Comparison of ENCODE assay signal across 29 cellular contexts in genomic region chr17:65467156-65467555, GRCh38.
"Had no signal": no experiment of that assay in that cellular context is flagged by ENCODE, and none has a peak within 500 bp of the region (broad histone marks: within the 10 kb centered on the region; RNA-seq: fewer than 3 reads in every experiment).

No MANE protein-coding gene starts in this region.

- H3K9me3 ChIP-seq: adrenal gland, body of pancreas, esophagus squamous epithelium had no signal

- H3K27me3 ChIP-seq: adrenal gland, body of pancreas had no signal

- H3K27ac Mint-ChIP-seq: activated CD4-positive, alpha-beta T cell treated with anti-CD3 and anti-CD28 coated beads, Interleukin-2, amount 10 ng/mL, durations not matched to agents 7 days and 5 days; activated CD8-positive, alpha-beta T cell treated with anti-CD3 and anti-CD28 coated beads for 36 hours; activated naive CD4-positive, alpha-beta T cell treated with anti-CD3 and anti-CD28 coated beads for 36 hours; activated naive CD4-positive, alpha-beta T cell treated with anti-CD3 and anti-CD28 coated beads, Interleukin-2, amount 50 U/mL, for 24 hours; activated naive CD8-positive, alpha-beta T cell treated with anti-CD3 and anti-CD28 coated beads for 36 hours; activated naive CD8-positive, alpha-beta T cell treated with anti-CD3 and anti-CD28 coated beads, Interleukin-2, amount 50 U/mL, for 24 hours; activated T-helper 2 cell treated with anti-CD3 and anti-CD28 coated beads, Interferon-gamma antibody, Interleukin-2, Interleukin-4, amounts not matched to agents 10 μg/mL and 5 μg/mL and 100 μg/mL, durations not matched to agents 14 hours and 24 hours and 36 hours had no signal

- H3K4me3 ChIP-seq: adrenal gland, body of pancreas, esophagus squamous epithelium had no signal

- H3K9me3 Mint-ChIP-seq: activated CD8-positive, alpha-beta T cell treated with anti-CD3 and anti-CD28 coated beads for 36 hours; activated naive CD4-positive, alpha-beta T cell treated with anti-CD3 and anti-CD28 coated beads for 36 hours; activated naive CD4-positive, alpha-beta T cell treated with anti-CD3 and anti-CD28 coated beads, Interleukin-2, amount 50 U/mL, for 24 hours; activated naive CD8-positive, alpha-beta T cell treated with anti-CD3 and anti-CD28 coated beads for 36 hours; activated naive CD8-positive, alpha-beta T cell treated with anti-CD3 and anti-CD28 coated beads, Interleukin-2, amount 50 U/mL, for 24 hours; activated T-cell treated with anti-CD3 and anti-CD28 coated beads, Interleukin-2, amount 50 U/mL, for 4 hours; activated T-helper 2 cell treated with anti-CD3 and anti-CD28 coated beads, Interferon-gamma antibody, Interleukin-2, Interleukin-4, amounts not matched to agents 10 μg/mL and 5 μg/mL and 100 μg/mL, durations not matched to agents 14 hours and 24 hours and 36 hours had no signal

- H3K4me3 Mint-ChIP-seq: activated CD4-positive, alpha-beta T cell treated with anti-CD3 and anti-CD28 coated beads, Interleukin-2, amount 10 ng/mL, durations not matched to agents 7 days and 5 days; activated CD8-positive, alpha-beta T cell treated with anti-CD3 and anti-CD28 coated beads for 36 hours; activated naive CD4-positive, alpha-beta T cell treated with anti-CD3 and anti-CD28 coated beads for 36 hours; activated naive CD4-positive, alpha-beta T cell treated with anti-CD3 and anti-CD28 coated beads, Interleukin-2, amount 50 U/mL, for 24 hours; activated naive CD8-positive, alpha-beta T cell treated with anti-CD3 and anti-CD28 coated beads for 36 hours; activated naive CD8-positive, alpha-beta T cell treated with anti-CD3 and anti-CD28 coated beads, Interleukin-2, amount 50 U/mL, for 24 hours; activated T-cell treated with anti-CD3 and anti-CD28 coated beads, Interleukin-2, amount 50 U/mL, for 4 hours had no signal

- H3K4me1 ChIP-seq: adrenal gland, body of pancreas had no signal

- ATAC-seq: activated CD8-positive, alpha-beta T cell treated with anti-CD3 and anti-CD28 coated beads for 36 hours; activated naive CD8-positive, alpha-beta T cell treated with anti-CD3 and anti-CD28 coated beads, Interleukin-2, amount 50 U/mL, for 24 hours; activated T-cell treated with anti-CD3 and anti-CD28 coated beads, Interleukin-2, amount 50 U/mL, for 4 hours; body of pancreas had no signal

- H3K36me3 Mint-ChIP-seq: activated naive CD4-positive, alpha-beta T cell treated with anti-CD3 and anti-CD28 coated beads, Interleukin-2, amount 50 U/mL, for 24 hours; activated naive CD8-positive, alpha-beta T cell treated with anti-CD3 and anti-CD28 coated beads for 36 hours had no signal

- H3K4me1 Mint-ChIP-seq: activated CD4-positive, alpha-beta T cell treated with anti-CD3 and anti-CD28 coated beads, Interleukin-2, amount 10 ng/mL, durations not matched to agents 7 days and 5 days; activated naive CD4-positive, alpha-beta T cell treated with anti-CD3 and anti-CD28 coated beads, Interleukin-2, amount 50 U/mL, for 24 hours; activated naive CD8-positive, alpha-beta T cell treated with anti-CD3 and anti-CD28 coated beads for 36 hours; activated naive CD8-positive, alpha-beta T cell treated with anti-CD3 and anti-CD28 coated beads, Interleukin-2, amount 50 U/mL, for 24 hours had no signal

- DNase-seq: activated CD4-positive, alpha-beta T cell treated with anti-CD3 and anti-CD28 coated beads for 1 hour; activated CD4-positive, alpha-beta T cell treated with anti-CD3 and anti-CD28 coated beads for 4 hours; activated CD4-positive, alpha-beta T cell treated with anti-CD3 and anti-CD28 coated beads, Interleukin-2, amount 10 ng/mL, durations not matched to agents 7 days and 5 days; activated CD4-positive, alpha-beta T cell treated with anti-CD3 and anti-CD28 coated beads, Interleukin-2, amount 50 U/mL, for 48 hours; activated CD4-positive, CD25-positive, alpha-beta regulatory T cell; activated CD8-positive, alpha-beta memory T cell treated with anti-CD3 and anti-CD28 coated beads for 24 hours; activated effector memory CD4-positive, alpha-beta T cell treated with anti-CD3 and anti-CD28 coated beads, Interleukin-2, amount 50 U/mL, for 16 hours; activated naive CD4-positive, alpha-beta T cell treated with anti-CD3 and anti-CD28 coated beads for 36 hours; activated naive CD8-positive, alpha-beta T cell treated with anti-CD3 and anti-CD28 coated beads for 36 hours; activated naive CD8-positive, alpha-beta T cell treated with anti-CD3 and anti-CD28 coated beads, Interleukin-2, amount 50 U/mL, for 24 hours; activated T-cell treated with anti-CD3 and anti-CD28 coated beads, Interleukin-2, amount 50 U/mL, for 4 hours; adrenal gland; amygdala; aorta; body of pancreas; caudate nucleus; cortex of kidney; dermis blood vessel endothelial cell; effector CD8-positive, alpha-beta T cell; esophagus squamous epithelium; foreskin melanocyte; head of caudate nucleus had no signal

- FAIRE-seq: colon, endometrium, endothelial cell of umbilical vein had no signal

- H3K36me3 ChIP-seq: adrenal gland, esophagus squamous epithelium had no signal

- H3K27ac ChIP-seq: adrenal gland, body of pancreas, epithelial cell of prostate, esophagus squamous epithelium had no signal

- H3K27me3 Mint-ChIP-seq: activated naive CD4-positive, alpha-beta T cell treated with anti-CD3 and anti-CD28 coated beads, Interleukin-2, amount 50 U/mL, for 24 hours; activated naive CD8-positive, alpha-beta T cell treated with anti-CD3 and anti-CD28 coated beads for 36 hours had no signal
